In genomic region chr20:44643596-44644383, GRCh38 we compare ENCODE assay signal across 7 cellular contexts. TPM values are rescaled to one million over a fixed set of nuclear protein-coding genes. Genes with fewer than 3 reads are reported as not detected.
A peak's percentile ranks its signal among the peaks of the same experiment; 100 is the strongest.
DNase-seq lines count a peak whose midpoint lies in the region; ATAC-seq, FAIRE-seq and TF ChIP-seq lines count a peak whose summit lies in the region.

No MANE protein-coding gene starts in this region.

- H3K9me3 ChIP-seq in HepG2 (ENCODE audit: low read length) = no peaks in the 10 kb centered on the region
- H3K9me3 ChIP-seq in suprapubic skin = no peaks in the 10 kb centered on the region

- DNase-seq in HFFc6 = peak; percentile 67
- DNase-seq in central memory CD4-positive, alpha-beta T cell = peak; percentile 70
- DNase-seq in HepG2 (ENCODE audit: low spot score) = peak; percentile 47
- DNase-seq in suprapubic skin (ENCODE audit: low spot score in 2 of 2) = peak in 1 of 2 donors; percentile 86
- DNase-seq in NCI-H748 (lab: John Stamatoyannopoulos, UW; ENCODE audit: unreplicated experiment) = no peak
- DNase-seq in COR-L47 (lab: John Stamatoyannopoulos, UW) = no peak

- no peaks in the 10 kb centered on the region for H3K79me2 ChIP-seq in HepG2 (ENCODE audit: insufficient read depth, low read length)

- H3K27me3 ChIP-seq in HepG2 (ENCODE audit: control insufficient read depth in 1 of 2, insufficient read depth in 2 of 2, low read length in 2 of 2) (peaks cover 0 to 2% of the 10 kb centered on the region in 2 experiments; a peak in 1 of 5 replicates), suprapubic skin (no peaks in the 10 kb centered on the region)

- peak; percentile 32 for ATAC-seq in HepG2

- BruUV-seq in HepG2 (replicated peaks; lab: Mats Ljungman, UMichigan) = no TSS peak

- no peak overlapping the region for H3K9ac ChIP-seq in HepG2 (ENCODE audit: insufficient read depth, low read depth, low read length)

- H3K4me3 ChIP-seq in HepG2 (replicated peaks in 1 of 3; ENCODE audit: insufficient read depth in 1 of 3, low read depth in 2 of 3, low read length in 3 of 3) (no peak overlapping the region), suprapubic skin (no peak overlapping the region)

- WGBS in HepG2 (ENCODE audit: low lambda C conversion rate) = 40% methylated on average over 20 of the region's 20 CpGs
- WGBS in suprapubic skin = 61% methylated on average over 17 of the region's 20 CpGs

- H3K36me3 ChIP-seq in HepG2 (replicated peaks in 1 of 2; ENCODE audit: control insufficient read depth in 1 of 2, insufficient read depth in 2 of 2, low read length in 2 of 2) (no peaks in the 10 kb centered on the region), suprapubic skin (no peaks in the 10 kb centered on the region)

- H3K27ac ChIP-seq in HepG2 (ENCODE audit: extremely low read length, insufficient read depth, low read length) (no peak overlapping the region), suprapubic skin (peak overlapping the region; percentile 69)

- FAIRE-seq in HepG2 (lab: Jason Lieb, UNC) = no peak

- in situ Hi-C loops in HepG2 (cut with HindIII; ENCODE audit: extremely low pct_ligation_motif_present, low pct_unique_long_range_greater_than_20kb) = no loop called here

- no peaks in the 10 kb centered on the region for H3K27me3 Mint-ChIP-seq in HFFc6 (ENCODE audit: insufficient read depth)
- H3K27me3 Mint-ChIP-seq in T-helper 1 cell treated with Interleukin-12 subunit alpha and Interleukin-12 subunit beta and Interleukin-4 antibody, amounts not matched to agents 30 μg/mL and 1 μg/mL, for 36 hours (ENCODE audit: low read depth) = no peaks in the 10 kb centered on the region

- TF ChIP-seq POLR2A in HepG2 (IDR thresholded peaks at IDR 0.05; ENCODE audit: insufficient read depth in 1 of 2, low read depth in 2 of 2, low read length in 2 of 2) (no peak), suprapubic skin (IDR thresholded peaks at IDR 0.05) (no peak)

- peak overlapping the region; percentile 95; the same call in 1 of the 2 replicates for H3K4me2 ChIP-seq in HepG2 (ENCODE audit: low read depth, low read length)

- H3K4me3 Mint-ChIP-seq in HFFc6 = peak overlapping the region; percentile 50
- H3K4me3 Mint-ChIP-seq in T-helper 1 cell treated with Interleukin-12 subunit alpha and Interleukin-12 subunit beta and Interleukin-4 antibody, amounts not matched to agents 30 μg/mL and 1 μg/mL, for 36 hours = peak overlapping the region; percentile 57

- POLR2A ChIA-PET in HepG2 (lab: Yijun Ruan, JAX) = no interaction called here

- CTCF ChIA-PET in HepG2 (lab: Yijun Ruan, JAX; ENCODE audit: low intra/inter-chr PET ratio, low total read pairs) = no interaction called here

- peaks cover 63% of the 10 kb centered on the region for H3K4me1 Mint-ChIP-seq in HFFc6 (ENCODE audit: low read depth)
- H3K4me1 Mint-ChIP-seq in T-helper 1 cell treated with Interleukin-12 subunit alpha and Interleukin-12 subunit beta and Interleukin-4 antibody, amounts not matched to agents 30 μg/mL and 1 μg/mL, for 36 hours (ENCODE audit: low read depth) = peaks cover 80% of the 10 kb centered on the region

- H4K20me1 ChIP-seq in HepG2 (ENCODE audit: insufficient read depth, low read length) = no peaks in the 10 kb centered on the region

- peaks cover 4% of the 10 kb centered on the region; the same call in 1 of the 2 replicates for H3K9me3 Mint-ChIP-seq in HFFc6
- H3K9me3 Mint-ChIP-seq in T-helper 1 cell treated with Interleukin-12 subunit alpha and Interleukin-12 subunit beta and Interleukin-4 antibody, amounts not matched to agents 30 μg/mL and 1 μg/mL, for 36 hours = peaks cover 8% of the 10 kb centered on the region

- TF ChIP-seq EP300 in HepG2 (IDR thresholded peaks at IDR 0.05; ENCODE audit: low read depth in 2 of 2, low read length in 2 of 2) (no peak), HepG2 (CRISPR knock-in tag; IDR thresholded peaks at IDR 0.05; ENCODE audit: borderline replicate concordance) (no peak), suprapubic skin (IDR thresholded peaks at IDR 0.05) (no peak)

- intact Hi-C loops in HepG2 (cut with micrococcal nuclease; ENCODE audit: unreplicated experiment) = no loop called here

- H3K4me1 ChIP-seq in HepG2 (ENCODE audit: insufficient read depth, low read length) = peaks cover 28% of the 10 kb centered on the region
- H3K4me1 ChIP-seq in suprapubic skin = peaks cover 40% of the 10 kb centered on the region

- peak overlapping the region; percentile 89 for H3K27ac Mint-ChIP-seq in HFFc6
- H3K27ac Mint-ChIP-seq in T-helper 1 cell treated with Interleukin-12 subunit alpha and Interleukin-12 subunit beta and Interleukin-4 antibody, amounts not matched to agents 30 μg/mL and 1 μg/mL, for 36 hours = peak overlapping the region; percentile 90

- H2AFZ ChIP-seq in HepG2 (ENCODE audit: low read length) = no peak overlapping the region

- TF ChIP-seq RAD21 in HepG2 (CRISPR knock-in tag; IDR thresholded peaks at IDR 0.05) = no peak

- no peak for TF ChIP-seq CTCF in HFFc6 (IDR thresholded peaks at IDR 0.05)
- TF ChIP-seq CTCF in HepG2 (CRISPR knock-in tag; IDR thresholded peaks at IDR 0.05) = no peak
- no peak for TF ChIP-seq CTCF in suprapubic skin (IDR thresholded peaks at IDR 0.05)

- H3K36me3 Mint-ChIP-seq in HFFc6 (ENCODE audit: low read depth) = peaks cover 14% of the 10 kb centered on the region
- peaks cover 34% of the 10 kb centered on the region for H3K36me3 Mint-ChIP-seq in T-helper 1 cell treated with Interleukin-12 subunit alpha and Interleukin-12 subunit beta and Interleukin-4 antibody, amounts not matched to agents 30 μg/mL and 1 μg/mL, for 36 hours (ENCODE audit: low read depth)

TF ChIP-seq in HepG2, 621 proteins besides CTCF, POLR2A, EP300 and RAD21 (continues in another document):
- TF ChIP-seq REPIN1 (CRISPR knock-in tag; IDR thresholded peaks at IDR 0.05; ENCODE audit: borderline replicate concordance, low read depth) (no peak), ZNF44 (CRISPR knock-in tag; IDR thresholded peaks at IDR 0.05) (no peak), NRL (CRISPR knock-in tag; IDR thresholded peaks at IDR 0.05; ENCODE audit: borderline replicate concordance) (peak; percentile 55; the same call in 1 of the 2 replicates), TFDP1 (CRISPR knock-in tag; IDR thresholded peaks at IDR 0.05; ENCODE audit: borderline replicate concordance) (no peak), HNF4G (IDR thresholded peaks at IDR 0.05; ENCODE audit: borderline replicate concordance, low read depth, low read length) (no peak), HNF4G (CRISPR knock-in tag; IDR thresholded peaks at IDR 0.05; ENCODE audit: borderline replicate concordance, low read depth) (no peak), TBX3 (IDR thresholded peaks at IDR 0.05; ENCODE audit: borderline replicate concordance) (no peak), CC2D1A (CRISPR knock-in tag; IDR thresholded peaks at IDR 0.05) (no peak), DMAP1 (CRISPR knock-in tag; IDR thresholded peaks at IDR 0.05) (no peak), IRX3 (CRISPR knock-in tag; IDR thresholded peaks at IDR 0.05; ENCODE audit: borderline replicate concordance, low read depth) (no peak), MXD1 (CRISPR knock-in tag; IDR thresholded peaks at IDR 0.05) (0 out of 2 replicates have a peak, but pooled peaks have one; percentile 29), FOSL2 (CRISPR knock-in tag; IDR thresholded peaks at IDR 0.05) (peak; percentile 26; the same call in 1 of the 2 replicates), SOX5 (CRISPR knock-in tag; IDR thresholded peaks at IDR 0.05; ENCODE audit: borderline replicate concordance) (no peak)

RNA-seq across cellular contexts. Expression of gene ADA, which starts 7.7 kb away (rescaled TPM):
- total RNA-seq in HFFc6 (2021; fragmentation: NEBNext Ultra II Directional; extraction: Animal tissue kit (Norgen Biotek cat#: 25700)) = 10 to 100 TPM; 11.0 to 15.9 (median 12.7) TPM
- 2.5 and 2.7 TPM in 2 replicates for total RNA-seq in HepG2 (2016; rRNA removed; fragmentation: Illumina TruSeq; extraction: Trizol)
- 1.3 and 2.8 TPM in 2 replicates for total RNA-seq in HepG2 (2016; cell fraction: cytosol; rRNA removed; fragmentation: Illumina TruSeq; extraction: Trizol; ENCODE audit: low read depth)
- total RNA-seq in HepG2 (2016; cell fraction: insoluble cytoplasmic fraction; rRNA removed; fragmentation: Illumina TruSeq; extraction: Trizol) = 2.0 and 2.9 TPM in 2 replicates
- total RNA-seq in HepG2 (2016; cell fraction: membrane; rRNA removed; fragmentation: Illumina TruSeq; extraction: Trizol) = 1.9 and 2.5 TPM in 2 replicates
- total RNA-seq in HepG2 (2016; cell fraction: nucleus; rRNA removed; fragmentation: Illumina TruSeq; extraction: Trizol) = 1.4 and 1.6 TPM in 2 replicates
- polyA plus RNA-seq in HepG2 (2011; rRNA removed) = 9.8 and 11.3 TPM in 2 replicates
- 9.6 and 12.4 TPM in 2 replicates for polyA plus RNA-seq in HepG2 (2011; cell fraction: cytosol; rRNA removed)
- polyA plus RNA-seq in HepG2 (2011; cell fraction: nucleus; rRNA removed) = 13.3 and 16.8 TPM in 2 replicates
- 5.1 and 6.0 TPM in 2 replicates for polyA plus RNA-seq in HepG2 (2012)
- 2.7 and 3.0 TPM in 2 replicates for polyA plus RNA-seq in HepG2 (2016; cell fraction: cytosol; fragmentation: Illumina TruSeq; extraction: Trizol; ENCODE audit: low read depth)
- 4.0 and 4.3 TPM in 2 replicates for polyA plus RNA-seq in HepG2 (2016; cell fraction: insoluble cytoplasmic fraction; fragmentation: Illumina TruSeq; extraction: Trizol; ENCODE audit: low read depth)
- 3.2 TPM in 2 replicates for polyA plus RNA-seq in HepG2 (2016; cell fraction: membrane; fragmentation: Illumina TruSeq; extraction: Trizol; ENCODE audit: low read depth)
- 4.3 and 4.8 TPM in 2 replicates for polyA plus RNA-seq in HepG2 (2016; cell fraction: nucleus; fragmentation: Illumina TruSeq; extraction: Trizol; ENCODE audit: insufficient read depth, low read depth)
- 7.0 and 23.8 TPM in 2 replicates for polyA minus RNA-seq in HepG2 (2011; rRNA and poly(A)+ RNA removed; ENCODE audit: low replicate concordance)
- 2.5 and 2.9 TPM in 2 replicates for polyA minus RNA-seq in HepG2 (2011; cell fraction: cytosol; rRNA and poly(A)+ RNA removed)
- polyA minus RNA-seq in HepG2 (2011; cell fraction: nucleus; rRNA and poly(A)+ RNA removed) = 2.5 and 2.8 TPM in 2 replicates
- 1 to 10 TPM; 4.1 to 9.4 (median 7.8) TPM for total RNA-seq in suprapubic skin

Comparison
In these comparisons a context has a peak if more than half of its experiments do, and no peak if none do; other contexts are left out.
1. DNase-seq: peak in HFFc6 (single experiment), central memory CD4-positive, alpha-beta T cell (single experiment) and HepG2 (single experiment); none in NCI-H748 (single experiment) and COR-L47 (single experiment).